In genomic region chr11:65126624-65127274, GRCh38 we compare ENCODE assay signal across 19 cellular contexts. TPM values are rescaled to one million over a fixed set of nuclear protein-coding genes. Genes with fewer than 3 reads are reported as not detected.
DNase-seq lines count a peak whose midpoint lies in the region; ATAC-seq, FAIRE-seq and TF ChIP-seq lines count a peak whose summit lies in the region.
"Had no signal": no experiment of that assay in that cellular context is flagged by ENCODE, and none has a peak within 500 bp of the region (broad histone marks: within the 10 kb centered on the region; RNA-seq: fewer than 3 reads in every experiment).

No MANE protein-coding gene starts in this region.

- H3K4me1 ChIP-seq in DOHH2 (ENCODE audit: control insufficient read depth, low read length) (peaks cover 47% of the 10 kb centered on the region), endothelial cell of umbilical vein (ENCODE audit: control insufficient read depth, extremely low read depth, insufficient read depth, low read length) (peaks cover 4% of the 10 kb centered on the region), uterus (no peaks in the 10 kb centered on the region)
- H3K4me1 ChIP-seq: breast epithelium had no signal

- H3K9me3 Mint-ChIP-seq in HFFc6: no peaks in the 10 kb centered on the region
- H3K9me3 Mint-ChIP-seq: activated naive CD4-positive, alpha-beta T cell treated with anti-CD3 and anti-CD28 coated beads, Interleukin-2, amount 50 U/mL, for 72 hours had no signal

- intact Hi-C loops in endothelial cell of umbilical vein (cut with micrococcal nuclease) (no loop called here), uterus (cut with DNase I; ENCODE audit: low total_unique reads) (no loop called here)

- DNase-seq in HFFc6 (no peak), endothelial cell of umbilical vein (ENCODE audit: low read depth, low spot score) (no peak), uterus (no peak), putamen (ENCODE audit: low spot score) (no peak)
- DNase-seq: activated CD4-positive, CD25-positive, alpha-beta regulatory T cell treated with anti-CD3 and anti-CD28 coated beads, Interleukin-2, amount 50 U/mL, for 72 hours; AML-193; DMS153; MM.1S; NCI-H2029; NCI-H526; stimulated activated naive CD4-positive, alpha-beta T cell; T-helper 17 cell had no signal

- peak overlapping the region; percentile 27; the same call in 1 of the 2 replicates for H3K27ac Mint-ChIP-seq in HFFc6
- H3K27ac Mint-ChIP-seq: activated naive CD4-positive, alpha-beta T cell treated with anti-CD3 and anti-CD28 coated beads, Interleukin-2, amount 50 U/mL, for 72 hours had no signal

- no peaks in the 10 kb centered on the region for H3K9me1 ChIP-seq in endothelial cell of umbilical vein (replicated peaks; ENCODE audit: control insufficient read depth, extremely low read depth, insufficient read depth, low read length)

- peak overlapping the region; percentile 100 for H3K27ac ChIP-seq in DOHH2 (ENCODE audit: low read depth, low read length)
- no peak overlapping the region for H3K27ac ChIP-seq in endothelial cell of umbilical vein (ENCODE audit: insufficient read depth, low read depth, low read length)
- H3K27ac ChIP-seq in uterus: no peak overlapping the region
- H3K27ac ChIP-seq: breast epithelium, hepatocyte, pancreas had no signal

- H2AFZ ChIP-seq in endothelial cell of umbilical vein (ENCODE audit: low read depth, low read length): no peak overlapping the region
- H2AFZ ChIP-seq: hepatocyte had no signal

- ATAC-seq in GM21723 (IDR thresholded peaks at IDR 0.05; ENCODE audit: unreplicated experiment): no peak
- ATAC-seq: activated naive CD4-positive, alpha-beta T cell treated with anti-CD3 and anti-CD28 coated beads, Interleukin-2, amount 50 U/mL, for 72 hours; T-helper 17 cell had no signal

- BruUV-seq in endothelial cell of umbilical vein (replicated peaks; lab: Mats Ljungman, UMichigan): no TSS peak

- no peak overlapping the region for H3K9ac ChIP-seq in endothelial cell of umbilical vein (replicated peaks; ENCODE audit: extremely low read depth, insufficient read depth, low read length)

- H3K4me3 Mint-ChIP-seq in HFFc6: no peak overlapping the region
- H3K4me3 Mint-ChIP-seq: T-helper 17 cell had no signal

- peaks cover 66% of the 10 kb centered on the region for H3F3A ChIP-seq in DOHH2 (ENCODE audit: control insufficient read depth, insufficient read depth)

- H3K36me3 ChIP-seq in DOHH2 (ENCODE audit: control insufficient read depth, low read length) (peaks cover 91% of the 10 kb centered on the region), endothelial cell of umbilical vein (ENCODE audit: control insufficient read depth in 2 of 2, extremely low read depth in 1 of 2, insufficient read depth in 2 of 2, low read length in 2 of 2) (peaks cover 11 to 50% of the 10 kb centered on the region in 2 experiments), uterus (no peaks in the 10 kb centered on the region)

- TF ChIP-seq CTCF in DOHH2 (IDR thresholded peaks at IDR 0.05; ENCODE audit: low read depth, low read length, poor library complexity, severe bottlenecking): no peak
- TF ChIP-seq CTCF in HFFc6 (IDR thresholded peaks at IDR 0.05): no peak
- no peak for TF ChIP-seq CTCF in endothelial cell of umbilical vein (IDR thresholded peaks at IDR 0.05; ENCODE audit: extremely low read depth in 1 of 2, insufficient read depth in 1 of 2, low read depth in 1 of 2, low read length in 2 of 2)
- no peak for TF ChIP-seq CTCF in uterus (IDR thresholded peaks at IDR 0.05)

- H3K27me3 ChIP-seq in DOHH2 (ENCODE audit: control insufficient read depth, low read length) (no peaks in the 10 kb centered on the region), endothelial cell of umbilical vein (ENCODE audit: control insufficient read depth in 2 of 2, insufficient read depth in 2 of 2, low read length in 2 of 2) (no peaks in the 10 kb centered on the region), uterus (no peaks in the 10 kb centered on the region)
- H3K27me3 ChIP-seq: breast epithelium, hepatocyte, pancreas had no signal

- H4K20me1 ChIP-seq in DOHH2 (ENCODE audit: control insufficient read depth, insufficient read depth, low read depth, low read length) (peaks cover 20% of the 10 kb centered on the region; the same call in 1 of the 2 replicates), endothelial cell of umbilical vein (replicated peaks; ENCODE audit: control insufficient read depth, extremely low read depth, insufficient read depth, low read length) (no peaks in the 10 kb centered on the region)

- no peaks in the 10 kb centered on the region; the same call in 1 of the 2 replicates for H3K27me3 Mint-ChIP-seq in HFFc6 (ENCODE audit: insufficient read depth)
- H3K27me3 Mint-ChIP-seq: T-helper 17 cell had no signal

- H3K36me3 Mint-ChIP-seq in HFFc6 (ENCODE audit: low read depth): peaks cover 19% of the 10 kb centered on the region

- TF ChIP-seq POLR2A in endothelial cell of umbilical vein (IDR thresholded peaks at IDR 0.05; ENCODE audit: low read depth, low read length) (no peak), uterus (IDR thresholded peaks at IDR 0.05) (no peak)

- H3K4me2 ChIP-seq in DOHH2 (ENCODE audit: low read length) (no peak overlapping the region), endothelial cell of umbilical vein (ENCODE audit: insufficient read depth, low read length) (no peak overlapping the region)
- H3K4me2 ChIP-seq: hepatocyte had no signal

- H3K79me2 ChIP-seq in DOHH2 (ENCODE audit: control insufficient read depth, low read length) (peaks cover 59% of the 10 kb centered on the region), endothelial cell of umbilical vein (ENCODE audit: control insufficient read depth, insufficient read depth, low read length) (peaks cover 16% of the 10 kb centered on the region)

- POLR2A ChIA-PET in endothelial cell of umbilical vein (lab: Charles Lee): interaction anchor here (1.4 kb wide), 1 partner anchor 8 kb away, joined by 3 read pairs; no protein-coding TSS in a partner anchor

- dilution Hi-C loops in endothelial cell of umbilical vein (cut with MboI; ENCODE audit: extremely low pct_ligation_motif_present, low sequenced_read_pairs): no loop called here

- no peak for FAIRE-seq in endothelial cell of umbilical vein (lab: Jason Lieb, UNC)
- FAIRE-seq: H1, pancreas had no signal

- H3K9me2 ChIP-seq in DOHH2 (replicated peaks; ENCODE audit: control insufficient read depth, low read length): no peaks in the 10 kb centered on the region

- no peak overlapping the region for H3K4me3 ChIP-seq in DOHH2 (ENCODE audit: low read length)
- H3K4me3 ChIP-seq in endothelial cell of umbilical vein (replicated peaks in 1 of 3; ENCODE audit: insufficient read depth in 1 of 3, low read depth in 1 of 3, low read length in 3 of 3): no peak overlapping the region
- H3K4me3 ChIP-seq in uterus: no peak overlapping the region
- H3K4me3 ChIP-seq: breast epithelium, hepatocyte, pancreas had no signal

- no peaks in the 10 kb centered on the region for H3K9me3 ChIP-seq in DOHH2 (ENCODE audit: control insufficient read depth, insufficient read depth, low read length)
- no peaks in the 10 kb centered on the region for H3K9me3 ChIP-seq in endothelial cell of umbilical vein (replicated peaks; ENCODE audit: control insufficient read depth, insufficient read depth, low read length)
- H3K9me3 ChIP-seq in uterus: no peaks in the 10 kb centered on the region
- H3K9me3 ChIP-seq: breast epithelium, pancreas had no signal

- CTCF ChIA-PET in endothelial cell of umbilical vein (lab: Charles Lee): no interaction called here

- H3K4me1 Mint-ChIP-seq in HFFc6 (ENCODE audit: low read depth): peaks cover 17% of the 10 kb centered on the region

RNA-seq across cellular contexts. Expression of gene MRPL49, which starts 4.6 kb away (rescaled TPM):
- total RNA-seq in HFFc6 (2021; fragmentation: NEBNext Ultra II Directional; extraction: Animal tissue kit (Norgen Biotek cat#: 25700)): 10 to 100 TPM; 53.2 to 59.7 (median 56.9) TPM
- total RNA-seq in endothelial cell of umbilical vein (49.7 and 51.6 TPM in 2 replicates), uterus (10 to 100 TPM; 27.6 to 69.2 (median 57.8) TPM)
- 76.8 and 90.4 TPM in 2 replicates for polyA plus RNA-seq in endothelial cell of umbilical vein
- 60.2 and 65.0 TPM in 2 replicates for polyA plus RNA-seq in endothelial cell of umbilical vein (2011; cell fraction: cytosol; rRNA removed)
- 26.6 and 29.5 TPM in 2 replicates for polyA plus RNA-seq in endothelial cell of umbilical vein (2011; cell fraction: nucleus; rRNA removed)
- polyA plus RNA-seq in endothelial cell of umbilical vein (2012): 36.1 and 37.6 TPM in 2 replicates
- 36.1 and 40.1 TPM in 2 replicates for polyA minus RNA-seq in endothelial cell of umbilical vein
- 43.0 TPM for polyA minus RNA-seq in endothelial cell of umbilical vein (2011; cell fraction: cytosol; rRNA and poly(A)+ RNA removed)
- polyA minus RNA-seq in endothelial cell of umbilical vein (2011; cell fraction: nucleus; rRNA and poly(A)+ RNA removed): 8.4 and 11.4 TPM in 2 replicates

RNA-seq across cellular contexts. Expression of gene FAU, which starts 4.8 kb away (rescaled TPM):
- 100 to 1,000 TPM; 631 to 750 (median 715) TPM for total RNA-seq in HFFc6 (2021; fragmentation: NEBNext Ultra II Directional; extraction: Animal tissue kit (Norgen Biotek cat#: 25700))
- total RNA-seq in endothelial cell of umbilical vein: 746 and 784 TPM in 2 replicates
- 741 and 809 TPM in 2 replicates for polyA plus RNA-seq in endothelial cell of umbilical vein
- 617 and 778 TPM in 2 replicates for polyA plus RNA-seq in endothelial cell of umbilical vein (2011; cell fraction: cytosol; rRNA removed)
- polyA plus RNA-seq in endothelial cell of umbilical vein (2011; cell fraction: nucleus; rRNA removed): 248 and 301 TPM in 2 replicates
- 942 and 1,263 TPM in 2 replicates for polyA plus RNA-seq in endothelial cell of umbilical vein (2012)
- polyA minus RNA-seq in endothelial cell of umbilical vein: 207 and 228 TPM in 2 replicates
- 448 TPM for polyA minus RNA-seq in endothelial cell of umbilical vein (2011; cell fraction: cytosol; rRNA and poly(A)+ RNA removed)
- 47.7 and 69.2 TPM in 2 replicates for polyA minus RNA-seq in endothelial cell of umbilical vein (2011; cell fraction: nucleus; rRNA and poly(A)+ RNA removed)
- total RNA-seq in uterus: 1,000 to 10,000 TPM in 3 of 4 donors, 100 to 1,000 TPM in 1; 161 to 5,220 (median 1,903) TPM

RNA-seq across cellular contexts. Expression of gene SYVN1, which starts 7.6 kb away (rescaled TPM):
- 10 to 100 TPM; 39.9 to 46.9 (median 42.9) TPM for total RNA-seq in HFFc6 (2021; fragmentation: NEBNext Ultra II Directional; extraction: Animal tissue kit (Norgen Biotek cat#: 25700))
- 34.5 and 36.0 TPM in 2 replicates for total RNA-seq in endothelial cell of umbilical vein
- polyA plus RNA-seq in endothelial cell of umbilical vein: 39.1 and 45.1 TPM in 2 replicates
- 21.1 and 23.8 TPM in 2 replicates for polyA plus RNA-seq in endothelial cell of umbilical vein (2011; cell fraction: cytosol; rRNA removed)
- 66.5 and 85.9 TPM in 2 replicates for polyA plus RNA-seq in endothelial cell of umbilical vein (2011; cell fraction: nucleus; rRNA removed)
- 23.8 and 26.9 TPM in 2 replicates for polyA plus RNA-seq in endothelial cell of umbilical vein (2012)
- polyA minus RNA-seq in endothelial cell of umbilical vein: 119 and 128 TPM in 2 replicates
- polyA minus RNA-seq in endothelial cell of umbilical vein (2011; cell fraction: cytosol; rRNA and poly(A)+ RNA removed): 19.5 TPM
- 29.6 and 50.5 TPM in 2 replicates for polyA minus RNA-seq in endothelial cell of umbilical vein (2011; cell fraction: nucleus; rRNA and poly(A)+ RNA removed)
- 10 to 100 TPM; 34.7 to 88.8 (median 60.5) TPM for total RNA-seq in uterus

RNA-seq across cellular contexts. Expression of gene ZNHIT2, which starts 9.2 kb away (rescaled TPM):
- 10 to 100 TPM in 4 of 6 experiments, 1 to 10 TPM in 2; 9.3 to 13.6 (median 11.1) TPM for total RNA-seq in HFFc6 (2021; fragmentation: NEBNext Ultra II Directional; extraction: Animal tissue kit (Norgen Biotek cat#: 25700))
- total RNA-seq in endothelial cell of umbilical vein: 9.0 and 9.2 TPM in 2 replicates
- polyA plus RNA-seq in endothelial cell of umbilical vein: 7.1 and 12.8 TPM in 2 replicates
- 2.2 and 4.9 TPM in 2 replicates for polyA plus RNA-seq in endothelial cell of umbilical vein (2011; cell fraction: cytosol; rRNA removed)
- polyA plus RNA-seq in endothelial cell of umbilical vein (2011; cell fraction: nucleus; rRNA removed): 1.7 and 2.1 TPM in 2 replicates
- 4.2 and 6.0 TPM in 2 replicates for polyA plus RNA-seq in endothelial cell of umbilical vein (2012)
- polyA minus RNA-seq in endothelial cell of umbilical vein: 1.7 and 3.5 TPM in 2 replicates
- 22.9 TPM for polyA minus RNA-seq in endothelial cell of umbilical vein (2011; cell fraction: cytosol; rRNA and poly(A)+ RNA removed)
- polyA minus RNA-seq in endothelial cell of umbilical vein (2011; cell fraction: nucleus; rRNA and poly(A)+ RNA removed): 3.8 and 5.3 TPM in 2 replicates
- 1 to 10 TPM in 3 of 4 donors, not detected in 1; 4.6 to 9.6 (median 5.7) TPM for total RNA-seq in uterus

RNA-seq across cellular contexts. Expression of gene TM7SF2, which starts 15.1 kb away (rescaled TPM):
- total RNA-seq in HFFc6 (2021; fragmentation: NEBNext Ultra II Directional; extraction: Animal tissue kit (Norgen Biotek cat#: 25700)): 1 to 10 TPM; 3.8 to 6.4 (median 4.9) TPM
- total RNA-seq in endothelial cell of umbilical vein (11.6 and 16.2 TPM in 2 replicates), uterus (10 to 100 TPM in 1 of 4 donors, 1 to 10 TPM in 2, under 1 TPM in 1; 0.77 to 16.7 (median 5.5) TPM)
- polyA plus RNA-seq in endothelial cell of umbilical vein: 39.5 and 47.1 TPM in 2 replicates
- 15.4 and 20.4 TPM in 2 replicates for polyA plus RNA-seq in endothelial cell of umbilical vein (2011; cell fraction: cytosol; rRNA removed)
- 32.1 and 45.2 TPM in 2 replicates for polyA plus RNA-seq in endothelial cell of umbilical vein (2011; cell fraction: nucleus; rRNA removed)
- 7.0 and 7.9 TPM in 2 replicates for polyA plus RNA-seq in endothelial cell of umbilical vein (2012)
- 24.1 and 26.5 TPM in 2 replicates for polyA minus RNA-seq in endothelial cell of umbilical vein
- polyA minus RNA-seq in endothelial cell of umbilical vein (2011; cell fraction: cytosol; rRNA and poly(A)+ RNA removed): 4.5 TPM
- 13.4 and 13.8 TPM in 2 replicates for polyA minus RNA-seq in endothelial cell of umbilical vein (2011; cell fraction: nucleus; rRNA and poly(A)+ RNA removed)
